Comparison of ENCODE assay signal across 11 cellular contexts in the genomic region with DNA sequence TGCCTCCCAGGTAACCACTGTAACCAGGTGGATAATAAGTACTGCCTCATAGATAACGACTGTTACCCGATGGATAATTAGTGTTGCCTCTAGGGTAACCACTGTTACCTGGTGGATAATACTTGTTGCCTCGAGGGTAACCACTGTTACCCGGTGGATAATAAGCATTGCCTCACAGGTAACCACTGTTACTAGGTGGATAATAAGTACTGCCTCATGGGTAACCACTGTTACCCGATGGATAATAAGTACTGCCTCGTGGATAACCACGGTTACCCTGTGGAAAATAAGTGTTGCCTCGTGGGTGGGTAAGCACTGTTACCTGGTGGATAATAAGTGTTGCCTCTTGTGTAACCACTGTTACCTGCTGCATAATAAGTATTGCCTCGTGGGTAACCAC. TPM values are rescaled to one million over a fixed set of nuclear protein-coding genes. Genes with fewer than 3 reads are reported as not detected.
"Had no signal": no experiment of that assay in that cellular context is flagged by ENCODE, and none has a peak within 500 bp of the region (broad histone marks: within the 10 kb centered on the region; RNA-seq: fewer than 3 reads in every experiment).

No MANE protein-coding gene starts in this region.

RNA-seq across cellular contexts. Expression of a gene that starts 17.5 kb away (rescaled TPM):
- total RNA-seq: activated B cell treated with CpG ODN at 0.5 μM for 24 hours; activated CD4-positive, alpha-beta memory T cell treated with anti-CD3 and anti-CD28 coated beads, Interleukin-2, amount 10 ng/mL, durations not matched to agents 7 days and 5 days; activated CD4-positive, alpha-beta T cell treated with anti-CD3 and anti-CD28 coated beads, Interleukin-2, amount 10 ng/mL, durations not matched to agents 7 days and 5 days; activated CD8-positive, alpha-beta memory T cell treated with anti-CD3 and anti-CD28 coated beads, Interleukin-2, amount 10 ng/mL, durations not matched to agents 7 days and 5 days; activated CD8-positive, alpha-beta T cell treated with anti-CD3 and anti-CD28 coated beads, Interleukin-2, amount 10 ng/mL, durations not matched to agents 7 days and 5 days; activated naive CD8-positive, alpha-beta T cell treated with anti-CD3 and anti-CD28 coated beads, Interleukin-2, amount 10 ng/mL, durations not matched to agents 7 days and 5 days; activated T-helper 2 cell treated with anti-CD3 and anti-CD28 coated beads, Interferon-gamma antibody, Interleukin-2, Interleukin-4, amounts not matched to agents 10 μg/mL and 5 μg/mL and 100 μg/mL, durations not matched to agents 14 hours and 24 hours and 36 hours; ascending aorta; bronchial epithelial cell; cardiac muscle cell had no signal
- polyA plus RNA-seq: cardiac muscle cell had no signal

RNA-seq across cellular contexts. Expression of a gene that starts 53.4 kb away (rescaled TPM):
- total RNA-seq: activated B cell treated with CpG ODN at 0.5 μM for 24 hours; activated CD4-positive, alpha-beta memory T cell treated with anti-CD3 and anti-CD28 coated beads, Interleukin-2, amount 10 ng/mL, durations not matched to agents 7 days and 5 days; activated CD4-positive, alpha-beta T cell treated with anti-CD3 and anti-CD28 coated beads, Interleukin-2, amount 10 ng/mL, durations not matched to agents 7 days and 5 days; activated CD8-positive, alpha-beta memory T cell treated with anti-CD3 and anti-CD28 coated beads, Interleukin-2, amount 10 ng/mL, durations not matched to agents 7 days and 5 days; activated CD8-positive, alpha-beta T cell treated with anti-CD3 and anti-CD28 coated beads, Interleukin-2, amount 10 ng/mL, durations not matched to agents 7 days and 5 days; activated naive CD8-positive, alpha-beta T cell treated with anti-CD3 and anti-CD28 coated beads, Interleukin-2, amount 10 ng/mL, durations not matched to agents 7 days and 5 days; activated T-helper 2 cell treated with anti-CD3 and anti-CD28 coated beads, Interferon-gamma antibody, Interleukin-2, Interleukin-4, amounts not matched to agents 10 μg/mL and 5 μg/mL and 100 μg/mL, durations not matched to agents 14 hours and 24 hours and 36 hours; ascending aorta; bronchial epithelial cell; cardiac muscle cell had no signal
- polyA plus RNA-seq: adipose tissue, cardiac muscle cell had no signal
